19 cellular contexts compared by ENCODE assay signal in genomic region chr12:102876883-102877282, GRCh38. TPM values are rescaled to one million over a fixed set of nuclear protein-coding genes. Genes with fewer than 3 reads are reported as not detected.
DNase-seq lines count a peak whose midpoint lies in the region; ATAC-seq, FAIRE-seq and TF ChIP-seq lines count a peak whose summit lies in the region.
"Had no signal": no experiment of that assay in that cellular context is flagged by ENCODE, and none has a peak within 500 bp of the region (broad histone marks: within the 10 kb centered on the region; RNA-seq: fewer than 3 reads in every experiment).

No MANE protein-coding gene starts in this region.

- H3K27me3 Mint-ChIP-seq in type B pancreatic cell: peaks cover 19% of the 10 kb centered on the region

- no peaks in the 10 kb centered on the region for H3K9me3 Mint-ChIP-seq in type B pancreatic cell
- H3K9me3 Mint-ChIP-seq: central memory CD8-positive, alpha-beta T cell had no signal

- peaks cover 5% of the 10 kb centered on the region for H3K79me2 ChIP-seq in HepG2 (ENCODE audit: insufficient read depth, low read length)

- H3K9ac ChIP-seq in HepG2 (ENCODE audit: insufficient read depth, low read depth, low read length): no peak overlapping the region
- H3K9ac ChIP-seq: GM23248 had no signal

- no peak overlapping the region for H3K4me3 ChIP-seq in HepG2 (replicated peaks in 1 of 3; ENCODE audit: insufficient read depth in 1 of 3, low read depth in 2 of 3, low read length in 3 of 3)
- no peak overlapping the region for H3K4me3 ChIP-seq in right lobe of liver
- H3K4me3 ChIP-seq: GM23248, SJSA1 had no signal

- ATAC-seq in HepG2 (peak; percentile 34; the same call in 2 of the 3 replicates), right lobe of liver (no peak), GM19397 (IDR thresholded peaks at IDR 0.05; ENCODE audit: unreplicated experiment) (no peak), HG02938 (IDR thresholded peaks at IDR 0.05; ENCODE audit: unreplicated experiment) (no peak), GM18502 (IDR thresholded peaks at IDR 0.05; ENCODE audit: poor library complexity, unreplicated experiment) (no peak)
- ATAC-seq: left cardiac atrium had no signal

- H3K4me3 Mint-ChIP-seq in type B pancreatic cell: no peak overlapping the region
- H3K4me3 Mint-ChIP-seq: central memory CD8-positive, alpha-beta T cell had no signal

- TF ChIP-seq POLR2A in HepG2 (IDR thresholded peaks at IDR 0.05; ENCODE audit: insufficient read depth in 1 of 2, low read depth in 2 of 2, low read length in 2 of 2) (no peak), right lobe of liver (IDR thresholded peaks at IDR 0.05) (no peak)

- H3K4me1 Mint-ChIP-seq in type B pancreatic cell (ENCODE audit: unreplicated experiment): peaks cover 6% of the 10 kb centered on the region
- H3K4me1 Mint-ChIP-seq: central memory CD8-positive, alpha-beta T cell had no signal

- no peak overlapping the region for H2AFZ ChIP-seq in HepG2 (ENCODE audit: low read length)
- H2AFZ ChIP-seq: GM23248 had no signal

- no peak for DNase-seq in HepG2 (ENCODE audit: low spot score)
- no peak for DNase-seq in right lobe of liver
- DNase-seq in NCI-H1105 treated with DMSO at 0.1 percent for 48 hours (lab: John Stamatoyannopoulos, UW): peak; percentile 26
- peak; percentile 42 for DNase-seq in SK-N-DZ (ENCODE audit: low spot score)
- no peak for DNase-seq in type B pancreatic cell (ENCODE audit: extremely low spot score, unreplicated experiment)
- DNase-seq: DMS79 treated with DMSO at 0.1 percent for 48 hours; GM23248; Kasumi-1; left cardiac atrium; stimulated activated CD4-positive, alpha-beta T cell treated with anti-CD3 and anti-CD28 coated beads, Interleukin-2, amount 100 ng/mL, for 48 hours had no signal

- H3K4me1 ChIP-seq in HepG2 (ENCODE audit: insufficient read depth, low read length): no peaks in the 10 kb centered on the region
- peaks cover 0 to 7% (median 0%) of the 10 kb centered on the region in 4 donors for H3K4me1 ChIP-seq in right lobe of liver

- TF ChIP-seq CTCF in HepG2 (CRISPR knock-in tag; IDR thresholded peaks at IDR 0.05) (peak; percentile 31), right lobe of liver (IDR thresholded peaks at IDR 0.05) (no peak), type B pancreatic cell (conservative IDR thresholded peaks at IDR 0.05) (peak; percentile 45)

- no peak overlapping the region for H3K27ac Mint-ChIP-seq in type B pancreatic cell

- no peaks in the 10 kb centered on the region for H3K9me3 ChIP-seq in HepG2 (ENCODE audit: low read length)
- H3K9me3 ChIP-seq in right lobe of liver: no peaks in the 10 kb centered on the region
- H3K9me3 ChIP-seq: SJSA1 had no signal

- POLR2A ChIA-PET in HepG2 (lab: Yijun Ruan, JAX): no interaction called here

- in situ Hi-C loops in HepG2 (cut with HindIII; ENCODE audit: extremely low pct_ligation_motif_present, low pct_unique_long_range_greater_than_20kb): no loop called here

- no peaks in the 10 kb centered on the region for H3K36me3 Mint-ChIP-seq in type B pancreatic cell

- intact Hi-C loops in HepG2 (cut with micrococcal nuclease; ENCODE audit: unreplicated experiment): no loop called here
- intact Hi-C loops in right lobe of liver (cut with DNase I): no loop called here

- H3K4me2 ChIP-seq in HepG2 (ENCODE audit: low read depth, low read length): no peak overlapping the region

- TF ChIP-seq EP300 in HepG2 (IDR thresholded peaks at IDR 0.05; ENCODE audit: low read depth in 2 of 2, low read length in 2 of 2) (no peak), HepG2 (CRISPR knock-in tag; IDR thresholded peaks at IDR 0.05; ENCODE audit: borderline replicate concordance) (no peak)

- H3K27ac ChIP-seq in HepG2 (ENCODE audit: extremely low read length, insufficient read depth, low read length) (no peak overlapping the region), right lobe of liver (no peak overlapping the region)
- H3K27ac ChIP-seq: GM23248, SJSA1 had no signal

- no peak for TF ChIP-seq RAD21 in HepG2 (CRISPR knock-in tag; IDR thresholded peaks at IDR 0.05)

- FAIRE-seq in HepG2 (lab: Jason Lieb, UNC): no peak
- FAIRE-seq: urothelium cell line had no signal

- H3K27me3 ChIP-seq in HepG2 (ENCODE audit: control insufficient read depth in 1 of 2, insufficient read depth in 2 of 2, low read length in 2 of 2) (no peaks in the 10 kb centered on the region), right lobe of liver (no peaks in the 10 kb centered on the region)
- H3K27me3 ChIP-seq: SJSA1 had no signal

- H4K20me1 ChIP-seq in HepG2 (ENCODE audit: insufficient read depth, low read length): no peaks in the 10 kb centered on the region

- no TSS peak for BruUV-seq in HepG2 (replicated peaks; lab: Mats Ljungman, UMichigan)

- 89% methylated on average over 6 of the region's 6 CpGs for WGBS in HepG2 (ENCODE audit: low lambda C conversion rate)
- 81% methylated on average over 6 of the region's 6 CpGs for WGBS in right lobe of liver (ENCODE audit: insufficient coverage, low coverage, low lambda C conversion rate, missing lambda C conversion rate)

- H3K36me3 ChIP-seq in HepG2 (replicated peaks in 1 of 2; ENCODE audit: control insufficient read depth in 1 of 2, insufficient read depth in 2 of 2, low read length in 2 of 2) (peaks cover 40 to 84% of the 10 kb centered on the region in 2 experiments), right lobe of liver (peaks cover 0 to 96% (median 28%) of the 10 kb centered on the region in 4 donors)
- H3K36me3 ChIP-seq: SJSA1 had no signal

- CTCF ChIA-PET in HepG2 (lab: Yijun Ruan, JAX; ENCODE audit: low intra/inter-chr PET ratio, low total read pairs): no interaction called here

TF ChIP-seq in HepG2, 621 proteins besides CTCF, POLR2A, EP300 and RAD21 (continues in another document):
- TF ChIP-seq STAG1 (CRISPR knock-in tag; IDR thresholded peaks at IDR 0.05) (0 out of 2 replicates have a peak, but pooled peaks have one; percentile 3), ZBTB10 (CRISPR knock-in tag; IDR thresholded peaks at IDR 0.05; ENCODE audit: borderline replicate concordance) (no peak)

RNA-seq across cellular contexts. Expression of gene PAH, which starts 40.2 kb away (rescaled TPM):
- total RNA-seq in HepG2 (2016; rRNA removed; fragmentation: Illumina TruSeq; extraction: Trizol) (451 and 537 TPM in 2 replicates), right lobe of liver (1,000 to 10,000 TPM in 3 of 6 experiments, 100 to 1,000 TPM in 3; 873 to 2,034 (median 1,035) TPM), type B pancreatic cell (ENCODE audit: low replicate concordance) (5.8 and 13.3 TPM in 2 replicates)
- total RNA-seq in HepG2 (2016; cell fraction: cytosol; rRNA removed; fragmentation: Illumina TruSeq; extraction: Trizol; ENCODE audit: low read depth): 45.5 and 48.1 TPM in 2 replicates
- total RNA-seq in HepG2 (2016; cell fraction: insoluble cytoplasmic fraction; rRNA removed; fragmentation: Illumina TruSeq; extraction: Trizol): 427 and 542 TPM in 2 replicates
- 112 and 115 TPM in 2 replicates for total RNA-seq in HepG2 (2016; cell fraction: membrane; rRNA removed; fragmentation: Illumina TruSeq; extraction: Trizol)
- total RNA-seq in HepG2 (2016; cell fraction: nucleus; rRNA removed; fragmentation: Illumina TruSeq; extraction: Trizol): 530 and 572 TPM in 2 replicates
- polyA plus RNA-seq in HepG2 (2011; rRNA removed): 163 and 192 TPM in 2 replicates
- 79.5 and 104 TPM in 2 replicates for polyA plus RNA-seq in HepG2 (2011; cell fraction: cytosol; rRNA removed)
- 720 and 747 TPM in 2 replicates for polyA plus RNA-seq in HepG2 (2011; cell fraction: nucleus; rRNA removed)
- polyA plus RNA-seq in HepG2 (2012): 261 and 346 TPM in 2 replicates
- 29.3 and 34.8 TPM in 2 replicates for polyA plus RNA-seq in HepG2 (2016; cell fraction: cytosol; fragmentation: Illumina TruSeq; extraction: Trizol; ENCODE audit: low read depth)
- 690 and 696 TPM in 2 replicates for polyA plus RNA-seq in HepG2 (2016; cell fraction: insoluble cytoplasmic fraction; fragmentation: Illumina TruSeq; extraction: Trizol; ENCODE audit: low read depth)
- polyA plus RNA-seq in HepG2 (2016; cell fraction: membrane; fragmentation: Illumina TruSeq; extraction: Trizol; ENCODE audit: low read depth): 72.7 and 81.5 TPM in 2 replicates
- polyA plus RNA-seq in HepG2 (2016; cell fraction: nucleus; fragmentation: Illumina TruSeq; extraction: Trizol; ENCODE audit: insufficient read depth, low read depth): 819 and 859 TPM in 2 replicates
- polyA minus RNA-seq in HepG2 (2011; rRNA and poly(A)+ RNA removed; ENCODE audit: low replicate concordance): 92.0 TPM in 1 of 2 replicates, not detected in the other
- 67.0 and 67.1 TPM in 2 replicates for polyA minus RNA-seq in HepG2 (2011; cell fraction: cytosol; rRNA and poly(A)+ RNA removed)
- polyA minus RNA-seq in HepG2 (2011; cell fraction: nucleus; rRNA and poly(A)+ RNA removed): 280 and 289 TPM in 2 replicates
- not detected in 2 replicates for polyA plus RNA-seq in SK-N-DZ (2014; cell fraction: cytosol; rRNA removed)
- 0.15 TPM in 1 of 2 replicates, not detected in the other for polyA plus RNA-seq in SK-N-DZ (2014; cell fraction: nucleus; rRNA removed)
- total RNA-seq: glomerular endothelial cell, GM23248, myocyte, NCI-H460, SJSA1 had no signal
- polyA plus RNA-seq: GM23248 had no signal

Comparison
In these comparisons a context has a peak if more than half of its experiments do, and no peak if none do; other contexts are left out.
1. CTCF ChIP-seq: peak in HepG2 (single experiment) and type B pancreatic cell (single experiment); none in right lobe of liver (0 of 4).
2. DNase-seq: peak in NCI-H1105 treated with DMSO at 0.1 percent for 48 hours (single experiment) and SK-N-DZ (single experiment); none in HepG2 (single experiment), right lobe of liver (0 of 3) and type B pancreatic cell (single experiment).